In genomic region chr12:46542-46941, GRCh38 we compare ENCODE assay signal across 1 cellular context. TPM values are rescaled to one million over a fixed set of nuclear protein-coding genes. Genes with fewer than 3 reads are reported as not detected.
"Had no signal": no experiment of that assay in that cellular context is flagged by ENCODE, and none has a peak within 500 bp of the region (broad histone marks: within the 10 kb centered on the region; RNA-seq: fewer than 3 reads in every experiment).

No MANE protein-coding gene starts in this region.

RNA-seq across cellular contexts. Expression of gene IQSEC3, which starts 20.0 kb away (rescaled TPM):
- total RNA-seq: pulmonary artery endothelial cell had no signal
